21 cellular contexts compared by ENCODE assay signal in the genomic region with DNA sequence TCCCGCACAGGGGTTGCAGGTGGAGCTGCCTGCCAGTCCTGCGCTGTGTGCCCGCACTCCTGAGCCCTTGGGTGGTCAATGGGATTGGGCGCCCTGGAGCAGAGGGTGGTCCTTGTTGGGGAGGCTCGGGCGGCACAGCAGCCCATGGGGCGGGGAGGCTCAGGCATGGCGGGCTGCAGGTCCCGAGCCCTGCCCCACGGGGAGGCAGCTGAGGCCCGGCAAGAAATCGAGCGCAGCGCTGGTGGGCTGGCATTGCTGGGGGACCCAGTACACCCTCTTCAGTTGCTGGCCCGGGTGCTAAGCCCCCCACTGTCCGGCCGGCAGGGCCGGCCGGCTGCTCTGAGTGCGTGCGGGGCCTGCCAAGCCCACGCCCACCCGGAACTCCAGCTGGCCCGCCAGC. TPM values are rescaled to one million over a fixed set of nuclear protein-coding genes. Genes with fewer than 3 reads are reported as not detected.
A peak's percentile ranks its signal among the peaks of the same experiment; 100 is the strongest.
DNase-seq lines count a peak whose midpoint lies in the region; ATAC-seq lines count a peak whose summit lies in the region.
"Had no signal": no experiment of that assay in that cellular context is flagged by ENCODE, and none has a peak within 500 bp of the region (broad histone marks: within the 10 kb centered on the region; RNA-seq: fewer than 3 reads in every experiment).

No MANE protein-coding gene starts in this region.

- ATAC-seq in Right ventricle myocardium inferior (no peak), left ventricle myocardium superior (no peak)
- ATAC-seq: GM12878 had no signal

- DNase-seq in Right ventricle myocardium inferior (ENCODE audit: missing footprints), result peak; percentile 42
- DNase-seq in left ventricle myocardium superior, result no peak
- DNase-seq in mesenteric fat pad (ENCODE audit: low spot score), result peak; percentile 87
- no peak for DNase-seq in cerebellar cortex (ENCODE audit: low spot score)
- DNase-seq in activated CD4-positive, CD25-positive, alpha-beta regulatory T cell treated with anti-CD3 and anti-CD28 coated beads, Interleukin-2, amount 50 U/mL, for 72 hours, result no peak
- DNase-seq: 8988T; ACHN; BE2C; C1 segment of cervical spinal cord; CD4-positive, alpha-beta memory T cell; CD4-positive, CD25-positive, alpha-beta regulatory T cell; CD8-positive, alpha-beta memory T cell; COR-L47; DMS 273 treated with DMSO at 0.1 percent for 48 hours; DMS153; DMS53; DMS79; DND-41; EL; GDM1 had no signal

- intact Hi-C loops in Right ventricle myocardium inferior (cut with DNase I), result no loop called here
- intact Hi-C loops in left ventricle myocardium superior (cut with micrococcal nuclease), result no loop called here

RNA-seq across cellular contexts. Expression of a gene that starts 27.9 kb away (rescaled TPM):
- 25.0 TPM for total RNA-seq in Right ventricle myocardium inferior
- 22.4 TPM for total RNA-seq in left ventricle myocardium superior
- total RNA-seq in mesenteric fat pad, result 49.7 TPM

Comparison
In these comparisons a context has a peak if more than half of its experiments do, and no peak if none do; other contexts are left out.
1. DNase-seq: peak in Right ventricle myocardium inferior (single experiment) and mesenteric fat pad (single experiment); none in left ventricle myocardium superior (single experiment), cerebellar cortex (single experiment) and activated CD4-positive, CD25-positive, alpha-beta regulatory T cell treated with anti-CD3 and anti-CD28 coated beads, Interleukin-2, amount 50 U/mL, for 72 hours (single experiment).